Comparison of ENCODE assay signal across 8 cellular contexts in genomic region chr6:157221049-157221816, GRCh38.
DNase-seq lines count a peak whose midpoint lies in the region; ATAC-seq, FAIRE-seq and TF ChIP-seq lines count a peak whose summit lies in the region.

No MANE protein-coding gene starts in this region.

- H3K4me1 ChIP-seq in A549: peaks cover 5% of the 10 kb centered on the region; the same call in 1 of the 3 replicates
- H3K4me1 ChIP-seq in HUES6 (ENCODE audit: control insufficient read depth, insufficient read depth, low read length): peaks cover 5% of the 10 kb centered on the region; the same call in 1 of the 2 replicates
- peaks cover 16% of the 10 kb centered on the region for H3K4me1 ChIP-seq in RWPE2 (ENCODE audit: insufficient read depth, poor library complexity, severe bottlenecking)

- H3K36me3 ChIP-seq in HUES6 (ENCODE audit: control insufficient read depth, insufficient read depth, low read length) (no peaks in the 10 kb centered on the region), RWPE2 (ENCODE audit: low read depth) (no peaks in the 10 kb centered on the region)

- CTCF ChIA-PET in A549 (lab: Yijun Ruan, JAX): interaction anchor here (2.2 kb wide), 1 partner anchor 11 kb away, joined by 5 read pairs; no protein-coding TSS in a partner anchor

- H3K9me3 ChIP-seq in A549: no peaks in the 10 kb centered on the region
- H3K9me3 ChIP-seq in HUES6 (ENCODE audit: control insufficient read depth, insufficient read depth, low read depth, low read length): no peaks in the 10 kb centered on the region
- no peaks in the 10 kb centered on the region for H3K9me3 ChIP-seq in RWPE2 (ENCODE audit: severe bottlenecking)

- H3K4me3 ChIP-seq in A549 (peak overlapping the region; percentile 44), HUES6 (ENCODE audit: low read depth, low read length) (peak overlapping the region; percentile 28; the same call in 1 of the 2 replicates), RWPE2 (ENCODE audit: severe bottlenecking) (peak overlapping the region; percentile 14), fibroblast of villous mesenchyme (ENCODE audit: low read depth, low read length) (peak overlapping the region; percentile 57)

- no peak overlapping the region for H3K9ac ChIP-seq in HUES6 (ENCODE audit: low read length)

- ATAC-seq in A549 (peak; percentile 83 to 91), GM18909 (IDR thresholded peaks at IDR 0.05; ENCODE audit: poor library complexity, unreplicated experiment) (peak; percentile 68), RWPE2 (ENCODE audit: low read depth) (peak; percentile 70), omental fat pad (ENCODE audit: low FRiP score) (peak; percentile 67)

- no peak for TF ChIP-seq CTCF in A549 (IDR thresholded peaks at IDR 0.05)
- peak; percentile 16 for TF ChIP-seq CTCF in RWPE2 (IDR thresholded peaks at IDR 0.05; ENCODE audit: poor library complexity, severe bottlenecking)
- TF ChIP-seq CTCF in fibroblast of villous mesenchyme (IDR thresholded peaks at IDR 0.05; ENCODE audit: insufficient read depth, low read depth, low read length): peak; percentile 16
- no peak for TF ChIP-seq CTCF in omental fat pad (IDR thresholded peaks at IDR 0.05)

- H3K27ac ChIP-seq in A549: peak overlapping the region; percentile 73 to 78
- H3K27ac ChIP-seq in HUES6 (ENCODE audit: low read depth, low read length): no peak overlapping the region
- H3K27ac ChIP-seq in RWPE2 (ENCODE audit: poor library complexity, severe bottlenecking): no peak overlapping the region

- 43% methylated on average over 26 of the region's 41 CpGs for WGBS in A549 (ENCODE audit: missing lambda C conversion rate)

- FAIRE-seq in A549 (lab: Jason Lieb, UNC): no peak

- DNase-seq in A549 (ENCODE audit: low read depth in 1 of 2, low spot score in 1 of 2) (peak; percentile 70), RWPE2 (ENCODE audit: low spot score) (no peak), fibroblast of villous mesenchyme (ENCODE audit: low read depth) (peak; percentile 71), omental fat pad (ENCODE audit: low spot score) (no peak), superior temporal gyrus (ENCODE audit: extremely low spot score) (peak; percentile 76)
- DNase-seq in activated T-helper 9 cell treated with anti-CD3 and anti-CD28 coated beads, Interleukin-2, amount 50 U/mL, for 16 hours (ENCODE audit: low read depth): peak; percentile 77

- H3K27me3 ChIP-seq in HUES6 (ENCODE audit: control insufficient read depth, insufficient read depth, low read length) (peaks cover 10% of the 10 kb centered on the region), RWPE2 (ENCODE audit: insufficient read depth, poor library complexity, severe bottlenecking) (no peaks in the 10 kb centered on the region)

- no peak for TF ChIP-seq EP300 in A549 (IDR thresholded peaks at IDR 0.05)

- TF ChIP-seq RAD21 in A549 (conservative IDR thresholded peaks at IDR 0.05 in 1 of 2, IDR thresholded peaks at IDR 0.05 in 1 of 2): no peak

- TF ChIP-seq POLR2A in A549 (IDR thresholded peaks at IDR 0.05; ENCODE audit: low read length): peak; percentile 35

- peak overlapping the region; percentile 86 for H3K4me2 ChIP-seq in A549

- POLR2A ChIA-PET in A549 (lab: Yijun Ruan, JAX): no interaction called here

TF ChIP-seq in A549, 52 proteins besides CTCF, POLR2A, EP300 and RAD21:
- 0 out of 2 replicates have a peak, but pooled peaks have one; percentile 14 for TF ChIP-seq USF2 (IDR thresholded peaks at IDR 0.05)
- TF ChIP-seq MAX (IDR thresholded peaks at IDR 0.05): peak; percentile 64
- no peak for TF ChIP-seq MAZ (IDR thresholded peaks at IDR 0.05; ENCODE audit: borderline replicate concordance, low read depth, low read length)
- no peak for TF ChIP-seq CEBPB (IDR thresholded peaks at IDR 0.05)
- 0 out of 2 replicates have a peak, but pooled peaks have one; percentile 17 for TF ChIP-seq PHF8 (IDR thresholded peaks at IDR 0.05; ENCODE audit: borderline replicate concordance, low read depth)
- TF ChIP-seq BCL3 (IDR thresholded peaks at IDR 0.05): no peak
TF ChIP-seq in A549: peak in this region for 3.

Comparison
In these comparisons a context has a peak if more than half of its experiments do, and no peak if none do; other contexts are left out.
1. DNase-seq: peak in A549 (2 of 2), activated T-helper 9 cell treated with anti-CD3 and anti-CD28 coated beads, Interleukin-2, amount 50 U/mL, for 16 hours (single experiment), fibroblast of villous mesenchyme (single experiment) and superior temporal gyrus (single experiment); none in RWPE2 (single experiment) and omental fat pad (single experiment).
2. H3K27ac ChIP-seq: peak in A549 (2 of 2); none in HUES6 (single experiment) and RWPE2 (single experiment).
3. CTCF ChIP-seq: peak in RWPE2 (single experiment) and fibroblast of villous mesenchyme (single experiment); none in A549 (single experiment) and omental fat pad (0 of 3).
4. Peak in every context shown above with its lines, with median percentiles within 50 percentile points of each other: ATAC-seq and H3K4me3 ChIP-seq.